ENCODE assay signal across 2 cellular contexts in genomic region chr3:23909324-23909723, GRCh38.
TF ChIP-seq lines count a peak whose summit lies in the region.

No MANE protein-coding gene starts in this region.

TF ChIP-seq in HepG2, 621 proteins besides CTCF, POLR2A, EP300 and RAD21:
- no peak for TF ChIP-seq FOXA1 (IDR thresholded peaks at IDR 0.05)
- TF ChIP-seq FOXA1 (CRISPR knock-in tag; IDR thresholded peaks at IDR 0.05): 0 out of 2 replicates have a peak, but pooled peaks have one; percentile 30
- no peak for TF ChIP-seq FOXM1 (CRISPR knock-in tag; IDR thresholded peaks at IDR 0.05)

TF ChIP-seq in HEK293, 187 proteins besides CTCF, POLR2A, EP300 and RAD21:
- TF ChIP-seq ZNF664 (tag by site-specific recombination; IDR thresholded peaks at IDR 0.05) (peak; percentile 63), ZBTB17 (tag by site-specific recombination; IDR thresholded peaks at IDR 0.05) (no peak), FEZF1 (tag by site-specific recombination; IDR thresholded peaks at IDR 0.05) (no peak)
